In genomic region chr7:5420108-5420840, GRCh38 we compare ENCODE assay signal across 9 cellular contexts. TPM values are rescaled to one million over a fixed set of nuclear protein-coding genes. Genes with fewer than 3 reads are reported as not detected.
DNase-seq lines count a peak whose midpoint lies in the region; ATAC-seq, FAIRE-seq and TF ChIP-seq lines count a peak whose summit lies in the region.
"Had no signal": no experiment of that assay in that cellular context is flagged by ENCODE, and none has a peak within 500 bp of the region (broad histone marks: within the 10 kb centered on the region; RNA-seq: fewer than 3 reads in every experiment).

No MANE protein-coding gene starts in this region.

- no peaks in the 10 kb centered on the region for H3K9me1 ChIP-seq in K562 (ENCODE audit: control insufficient read depth, insufficient read depth, low read length)

- peaks cover 59% of the 10 kb centered on the region for H3K27me3 Mint-ChIP-seq in stimulated activated memory B cell treated with anti-CD40 and anti-IgM and Interleukin-4, amounts not matched to agents 10 μg/mL and 1 μg/mL and 100 μg/mL, for 72 hours

- WGBS in HUES64, result under 1% methylated on average over 75 of the region's 75 CpGs
- 73% methylated on average over 25 of the region's 75 CpGs for WGBS in K562 (ENCODE audit: insufficient coverage, low coverage, missing lambda C conversion rate)

- H2AFZ ChIP-seq in K562 (ENCODE audit: low read depth, low read length), result no peak overlapping the region

- H4K20me1 ChIP-seq in K562 (replicated peaks; ENCODE audit: control insufficient read depth, insufficient read depth, low read length), result no peaks in the 10 kb centered on the region

- H3K4me1 ChIP-seq in A673 (ENCODE audit: insufficient read depth, low read length, poor library complexity, severe bottlenecking) (peaks cover 17% of the 10 kb centered on the region), HUES64 (ENCODE audit: insufficient read depth, low read length) (peaks cover 22% of the 10 kb centered on the region), K562 (replicated peaks in 1 of 2; ENCODE audit: control insufficient read depth in 2 of 2, insufficient read depth in 2 of 2, low read length in 2 of 2) (peaks cover 19 to 60% of the 10 kb centered on the region in 2 experiments), kidney (ENCODE audit: control insufficient read depth in 1 of 2, insufficient read depth in 1 of 2, low read depth in 1 of 2, low read length in 2 of 2) (peaks cover 17 to 20% of the 10 kb centered on the region in 2 donors)

- peak overlapping the region; percentile 74 for H3K4me3 Mint-ChIP-seq in stimulated activated memory B cell treated with anti-CD40 and anti-IgM and Interleukin-4, amounts not matched to agents 10 μg/mL and 1 μg/mL and 100 μg/mL, for 72 hours

- H3K9ac ChIP-seq in HUES64 (ENCODE audit: low read depth, low read length), result peak overlapping the region; percentile 79
- peak overlapping the region; percentile 84 to 95; a peak in 3 of 4 replicates for H3K9ac ChIP-seq in K562 (ENCODE audit: insufficient read depth in 1 of 2, low read depth in 2 of 2, low read length in 2 of 2)
- H3K9ac ChIP-seq in kidney (ENCODE audit: low read length in 2 of 2), result peak overlapping the region; percentile 25 to 86

- peak overlapping the region; percentile 77 for H3K4me3 ChIP-seq in A673 (ENCODE audit: low read depth, low read length, poor library complexity, severe bottlenecking)
- peak overlapping the region; percentile 67 for H3K4me3 ChIP-seq in HUES64 (ENCODE audit: low read length)
- H3K4me3 ChIP-seq in K562, result peak overlapping the region; percentile 93
- peak overlapping the region; percentile 71 for H3K4me3 ChIP-seq in kidney (ENCODE audit: low read length in 2 of 2)

- DNase-seq in A673 (ENCODE audit: low spot score) (no peak), K562 (ENCODE audit: extremely low read depth in 1 of 4, low spot score in 3 of 4) (peak in 1 of 4 experiments; percentile 6), kidney (peak; percentile 84), LoVo (ENCODE audit: low spot score) (no peak)

- H3K27me3 ChIP-seq in A673 (replicated peaks; ENCODE audit: insufficient read depth, low read depth, low read length, poor library complexity) (no peaks in the 10 kb centered on the region), HUES64 (ENCODE audit: insufficient read depth, low read length) (peaks cover 73% of the 10 kb centered on the region), K562 (ENCODE audit: control insufficient read depth in 2 of 2, insufficient read depth in 2 of 2, low read length in 2 of 2) (no peaks in the 10 kb centered on the region)

- H3K27ac Mint-ChIP-seq in stimulated activated memory B cell treated with anti-CD40 and anti-IgM and Interleukin-4, amounts not matched to agents 10 μg/mL and 1 μg/mL and 100 μg/mL, for 72 hours, result peak overlapping the region; percentile 10

- H3K79me2 ChIP-seq in K562 (ENCODE audit: control insufficient read depth, insufficient read depth, low read length), result peaks cover 75% of the 10 kb centered on the region

- CTCF ChIA-PET in A673 (lab: Charles Lee) (no interaction called here), K562 (lab: Yijun Ruan, JAX; ENCODE audit: low intra/inter-chr PET ratio) (no interaction called here)

- in situ Hi-C loops in K562 (cut with MboI), result no loop called here

- no peak for TF ChIP-seq CTCF in A673 (conservative IDR thresholded peaks at IDR 0.05; ENCODE audit: low read depth, low read length)
- TF ChIP-seq CTCF in K562 (IDR thresholded peaks at IDR 0.05 in 2 of 3, conservative IDR thresholded peaks at IDR 0.05 in 1 of 3; ENCODE audit: insufficient read depth in 2 of 3, low read depth in 1 of 3, low read length in 3 of 3), result no peak
- no peak for TF ChIP-seq CTCF in kidney (IDR thresholded peaks at IDR 0.05; ENCODE audit: borderline replicate concordance, extremely low read depth, insufficient read depth)

- TF ChIP-seq RAD21 in K562 (CRISPR knock-in tag; conservative IDR thresholded peaks at IDR 0.05 in 1 of 2, IDR thresholded peaks at IDR 0.05 in 1 of 2), result no peak

- H3K9me3 ChIP-seq in A673 (ENCODE audit: low read depth, low read length, poor library complexity, severe bottlenecking), result no peaks in the 10 kb centered on the region
- no peaks in the 10 kb centered on the region for H3K9me3 ChIP-seq in HUES64 (ENCODE audit: insufficient read depth, low read depth, low read length)
- no peaks in the 10 kb centered on the region for H3K9me3 ChIP-seq in K562 (replicated peaks; ENCODE audit: control insufficient read depth, insufficient read depth, low read depth, low read length)
- no peaks in the 10 kb centered on the region for H3K9me3 ChIP-seq in kidney (ENCODE audit: control insufficient read depth in 1 of 2, low read length in 2 of 2)

- intact Hi-C loops in A673 (cut with micrococcal nuclease; ENCODE audit: unreplicated experiment), result no loop called here
- intact Hi-C loops in K562 (cut with micrococcal nuclease), result no loop called here
- intact Hi-C loops in kidney (cut with DNase I), result no loop called here

- TF ChIP-seq EP300 in K562 (IDR thresholded peaks at IDR 0.05; ENCODE audit: low read length), result no peak

- peaks cover 51% of the 10 kb centered on the region for H3K4me1 Mint-ChIP-seq in stimulated activated memory B cell treated with anti-CD40 and anti-IgM and Interleukin-4, amounts not matched to agents 10 μg/mL and 1 μg/mL and 100 μg/mL, for 72 hours

- no peak for TF ChIP-seq POLR2A in K562 (conservative IDR thresholded peaks at IDR 0.05)

- H3K9me3 Mint-ChIP-seq in stimulated activated memory B cell treated with anti-CD40 and anti-IgM and Interleukin-4, amounts not matched to agents 10 μg/mL and 1 μg/mL and 100 μg/mL, for 72 hours, result no peaks in the 10 kb centered on the region

- no peak for FAIRE-seq in K562 (lab: Jason Lieb, UNC)
- no peak for FAIRE-seq in kidney (lab: Jason Lieb, UNC)
- FAIRE-seq: GM18507 had no signal

- POLR2A ChIA-PET in A673 (lab: Charles Lee; ENCODE audit: low non-redundant PET) (no interaction called here), K562 (lab: Yijun Ruan, JAX) (interaction anchor here (0.6 to 2.5 kb wide), 5 partner anchors 9 to 254 kb away, joined by 3 to 12 read pairs (median 3); no protein-coding TSS in a partner anchor)

- ATAC-seq in K562 (no peak), GM21423 (IDR thresholded peaks at IDR 0.05; ENCODE audit: unreplicated experiment) (no peak), HG02973 (IDR thresholded peaks at IDR 0.05; ENCODE audit: unreplicated experiment) (no peak)
- no peak for ATAC-seq in stimulated activated memory B cell treated with anti-CD40 and anti-IgM and Interleukin-4, amounts not matched to agents 10 μg/mL and 1 μg/mL and 100 μg/mL, for 72 hours

- H3K27ac ChIP-seq in A673 (ENCODE audit: low read depth, low read length, poor library complexity, severe bottlenecking) (peak overlapping the region; percentile 99), HUES64 (ENCODE audit: low read depth, low read length) (no peak overlapping the region), K562 (ENCODE audit: extremely low read depth, low read depth, low read length) (peak overlapping the region; percentile 96; the same call in 1 of the 3 replicates), kidney (ENCODE audit: low read depth in 2 of 2, low read length in 2 of 2) (peak overlapping the region; percentile 81 to 85)

- no peak overlapping the region for H3K4me2 ChIP-seq in K562 (ENCODE audit: insufficient read depth, low read length)

- BruUV-seq in A673 (replicated peaks; lab: Mats Ljungman, UMichigan), result no TSS peak
- no TSS peak for BruUV-seq in K562 (replicated peaks; lab: Mats Ljungman, UMichigan)

- no peaks in the 10 kb centered on the region for H3K36me3 Mint-ChIP-seq in stimulated activated memory B cell treated with anti-CD40 and anti-IgM and Interleukin-4, amounts not matched to agents 10 μg/mL and 1 μg/mL and 100 μg/mL, for 72 hours

- H3K36me3 ChIP-seq in A673 (ENCODE audit: insufficient read depth, low read length, poor library complexity, severe bottlenecking) (peaks cover 6% of the 10 kb centered on the region), HUES64 (ENCODE audit: insufficient read depth, low read length) (no peaks in the 10 kb centered on the region), K562 (ENCODE audit: control insufficient read depth, insufficient read depth, low read length) (peaks cover 19% of the 10 kb centered on the region; the same call in 1 of the 3 replicates), kidney (ENCODE audit: control insufficient read depth in 1 of 2, insufficient read depth in 2 of 2, low read length in 2 of 2) (no peaks in the 10 kb centered on the region)

RNA-seq across cellular contexts. Expression of gene TNRC18, which starts 3.4 kb away (rescaled TPM):
- total RNA-seq in A673 (2021) (91.7 and 97.2 TPM in 2 replicates), K562 (2014; rRNA removed) (14.3 and 18.0 TPM in 2 replicates), K562 (2014; rRNA removed; fragmentation: Illumina TruSeq; extraction: Trizol) (10.8 and 12.1 TPM in 2 replicates), K562 (2015; rRNA removed; fragmentation: Illumina TruSeq; extraction: Trizol) (19.8 and 23.5 TPM in 2 replicates), K562 (2021) (29.8 and 43.2 TPM in 2 replicates), kidney (125 TPM)
- polyA plus RNA-seq in HUES64 (2013, experiment 1 of 2), result 15.9 TPM
- polyA plus RNA-seq in HUES64 (2013, experiment 2 of 2), result 20.0 TPM
- total RNA-seq in K562 (2011; cell fraction: chromatin; rRNA removed; ENCODE audit: low replicate concordance), result 41.9 and 74.6 TPM in 2 replicates
- total RNA-seq in K562 (2011; cell fraction: nucleolus; rRNA removed), result 31.5 and 35.9 TPM in 2 replicates
- total RNA-seq in K562 (2011; cell fraction: nucleoplasm; rRNA removed), result 35.6 and 54.7 TPM in 2 replicates
- polyA plus RNA-seq in K562 (2011; rRNA removed) (3.2 and 4.2 TPM in 2 replicates), K562 (2014; fragmentation: Illumina TruSeq; extraction: Trizol) (22.3 and 22.7 TPM in 2 replicates), K562 (2014; fragmentation: Nextera tagmentation; extraction: Ambion mirVana) (under 1 TPM; 0.03 TPM), K562 (2014; rRNA removed) (19.2 and 27.2 TPM in 2 replicates), kidney (ENCODE audit: insufficient read depth, low read depth, low replicate concordance) (12.5 TPM)
- 3.5 and 8.3 TPM in 2 replicates for polyA plus RNA-seq in K562 (2011; cell fraction: cytosol; rRNA removed)
- 12.6 and 17.1 TPM in 2 replicates for polyA plus RNA-seq in K562 (2011; cell fraction: nucleus; rRNA removed)
- polyA plus RNA-seq in K562 (2012), result 25.7 and 34.0 TPM in 2 replicates
- 10.0 and 10.2 TPM in 2 replicates for polyA minus RNA-seq in K562 (2011; rRNA and poly(A)+ RNA removed)
- polyA minus RNA-seq in K562 (2011; cell fraction: cytosol; rRNA and poly(A)+ RNA removed), result 18.2 and 26.2 TPM in 2 replicates
- polyA minus RNA-seq in K562 (2011; cell fraction: nucleus; rRNA and poly(A)+ RNA removed), result 11.3 and 12.7 TPM in 2 replicates
